ENCODE assay signal across 17 cellular contexts in genomic region chr1:100718581-100718980, GRCh38. TPM values are rescaled to one million over a fixed set of nuclear protein-coding genes. Genes with fewer than 3 reads are reported as not detected.
DNase-seq lines count a peak whose midpoint lies in the region; ATAC-seq, FAIRE-seq and TF ChIP-seq lines count a peak whose summit lies in the region.
"Had no signal": no experiment of that assay in that cellular context is flagged by ENCODE, and none has a peak within 500 bp of the region (broad histone marks: within the 10 kb centered on the region; RNA-seq: fewer than 3 reads in every experiment).

No MANE protein-coding gene starts in this region.

- peaks cover 0 to 6% of the 10 kb centered on the region in 2 donors for H3K4me1 ChIP-seq in naive thymus-derived CD4-positive, alpha-beta T cell (ENCODE audit: control insufficient read depth in 2 of 2, insufficient read depth in 2 of 2, low read length in 2 of 2)

- ATAC-seq in left lobe of liver = peak; percentile 31
- ATAC-seq in naive thymus-derived CD4-positive, alpha-beta T cell = no peak
- ATAC-seq: SK-N-SH treated with all-trans-retinoic acid at 6 μM for 48 hours had no signal

- no peaks in the 10 kb centered on the region for H3K36me3 ChIP-seq in naive thymus-derived CD4-positive, alpha-beta T cell (ENCODE audit: control insufficient read depth in 2 of 3, insufficient read depth in 3 of 3, low read length in 3 of 3)

- H3K27me3 ChIP-seq in naive thymus-derived CD4-positive, alpha-beta T cell (ENCODE audit: control insufficient read depth in 2 of 2, insufficient read depth in 2 of 2, low read length in 2 of 2) = no peaks in the 10 kb centered on the region

- CTCF ChIA-PET in naive thymus-derived CD4-positive, alpha-beta T cell (lab: Charles Lee) = no interaction called here

- no peak overlapping the region for H3K27ac Mint-ChIP-seq in naive thymus-derived CD4-positive, alpha-beta T cell
- H3K27ac Mint-ChIP-seq: IgD-negative memory B cell had no signal

- H3K4me3 ChIP-seq in naive thymus-derived CD4-positive, alpha-beta T cell (ENCODE audit: low read length) = no peak overlapping the region

- intact Hi-C loops in naive thymus-derived CD4-positive, alpha-beta T cell (cut with micrococcal nuclease) = no loop called here

- no peaks in the 10 kb centered on the region for H3K36me3 Mint-ChIP-seq in naive thymus-derived CD4-positive, alpha-beta T cell

- H3K9me3 ChIP-seq in naive thymus-derived CD4-positive, alpha-beta T cell (ENCODE audit: control insufficient read depth in 2 of 3, low read length in 3 of 3) = no peaks in the 10 kb centered on the region

- H3K27ac ChIP-seq in naive thymus-derived CD4-positive, alpha-beta T cell (ENCODE audit: low read depth, low read length) = no peak overlapping the region
- H3K27ac ChIP-seq: 22Rv1 had no signal

- peaks cover 9 to 29% (median 18%) of the 10 kb centered on the region in 5 donors for H3K27me3 Mint-ChIP-seq in naive thymus-derived CD4-positive, alpha-beta T cell

- DNase-seq in DMS53 treated with DMSO at 0.1 percent for 48 hours (lab: John Stamatoyannopoulos, UW; ENCODE audit: unreplicated experiment) = peak; percentile 9
- no peak for DNase-seq in DMS53 (lab: John Stamatoyannopoulos, UW)
- DNase-seq in GM12891 (ENCODE audit: insufficient read length, low spot score) = no peak
- peak; percentile 69 for DNase-seq in NOMO-1 treated with DMSO at 0.1 percent for 48 hours (lab: John Stamatoyannopoulos, UW; ENCODE audit: unreplicated experiment)
- DNase-seq in left lobe of liver (ENCODE audit: low spot score) = no peak
- DNase-seq in hippocampal formation (lab: John Stamatoyannopoulos, UW) = no peak
- DNase-seq in naive thymus-derived CD4-positive, alpha-beta T cell = no peak
- no peak for DNase-seq in NCI-H2227 (lab: John Stamatoyannopoulos, UW; ENCODE audit: unreplicated experiment)
- DNase-seq: C1 segment of cervical spinal cord, COR-L47, DMS153, HCEC 1CT, NCI-H1092 had no signal

- FAIRE-seq in GM12891 (lab: Jason Lieb, UNC) = no peak

- H3K9me3 Mint-ChIP-seq in naive thymus-derived CD4-positive, alpha-beta T cell = no peaks in the 10 kb centered on the region

- H3K4me3 Mint-ChIP-seq in naive thymus-derived CD4-positive, alpha-beta T cell = no peak overlapping the region

- no peaks in the 10 kb centered on the region for H3K4me1 Mint-ChIP-seq in naive thymus-derived CD4-positive, alpha-beta T cell

- POLR2A ChIA-PET in naive thymus-derived CD4-positive, alpha-beta T cell (lab: Charles Lee) = no interaction called here

- no peak for TF ChIP-seq POLR2A in GM12891 (IDR thresholded peaks at IDR 0.05; ENCODE audit: low read depth, low read length)

TF ChIP-seq in GM12891, 5 proteins besides CTCF, POLR2A, EP300 and RAD21:
- TF ChIP-seq SPI1 (IDR thresholded peaks at IDR 0.05; ENCODE audit: low read depth, low read length) (peak; percentile 71), POLR2AphosphoS5 (IDR thresholded peaks at IDR 0.05; ENCODE audit: low read depth, low read length) (no peak)
TF ChIP-seq in GM12891: peak in this region for 1.

RNA-seq across cellular contexts. Expression of gene VCAM1, which starts 1.0 kb away (rescaled TPM):
- 1.7 TPM for polyA plus RNA-seq in GM12891 (2012; ENCODE audit: low read depth, missing spikeins)
- 8.9 TPM for total RNA-seq in left lobe of liver
- not detected for total RNA-seq in naive thymus-derived CD4-positive, alpha-beta T cell
- polyA plus RNA-seq in naive thymus-derived CD4-positive, alpha-beta T cell = not detected
- total RNA-seq: NCI-H460 had no signal
- polyA plus RNA-seq: IgD-negative memory B cell had no signal

Comparison
In these comparisons a context has a peak if more than half of its experiments do, and no peak if none do; other contexts are left out.
1. DNase-seq: peak in DMS53 treated with DMSO at 0.1 percent for 48 hours (single experiment) and NOMO-1 treated with DMSO at 0.1 percent for 48 hours (single experiment); none in DMS53 (single experiment), GM12891 (single experiment), left lobe of liver (single experiment), hippocampal formation (0 of 2), naive thymus-derived CD4-positive, alpha-beta T cell (0 of 9) and NCI-H2227 (single experiment).